ENCODE assay signal across 8 cellular contexts in the genomic region with DNA sequence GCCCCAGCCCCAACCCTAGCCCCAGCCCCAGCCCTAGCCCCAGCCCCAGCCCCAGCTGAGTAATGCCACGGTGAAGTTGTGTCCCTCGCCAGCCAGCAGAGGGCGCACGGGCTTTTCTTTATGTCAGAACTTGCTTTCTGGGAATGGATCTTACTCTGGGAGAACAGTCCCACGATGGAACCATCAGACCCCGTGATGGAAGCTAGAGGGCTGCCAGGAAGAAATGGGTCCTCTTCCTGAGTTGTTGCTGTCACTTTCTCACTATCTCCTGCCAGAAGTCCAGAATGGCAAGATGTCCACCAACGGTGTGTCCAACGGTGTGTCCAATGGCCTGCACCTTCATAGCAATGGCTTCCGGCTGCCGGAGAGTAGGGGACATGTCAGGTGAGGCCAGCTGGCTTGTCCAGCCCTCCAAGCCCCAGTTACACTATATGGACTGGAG.
A peak's percentile ranks its signal among the peaks of the same experiment; 100 is the strongest.
DNase-seq lines count a peak whose midpoint lies in the region; ATAC-seq lines count a peak whose summit lies in the region.

No MANE protein-coding gene starts in this region.

- DNase-seq in NOMO-1 (lab: John Stamatoyannopoulos, UW; ENCODE audit: unreplicated experiment in 2 of 2) (peak; percentile 2 to 24), NOMO-1 treated with dmso at 0.1 percent for 144 hours (lab: John Stamatoyannopoulos, UW; ENCODE audit: unreplicated experiment) (no peak), NCI-H446 treated with DMSO at 0.1 percent for 48 hours (lab: John Stamatoyannopoulos, UW) (peak; percentile 43), epidermal melanocyte (ENCODE audit: insufficient read length, low spot score) (peak; percentile 78)
- DNase-seq in activated CD8-positive, alpha-beta memory T cell treated with anti-CD3 and anti-CD28 coated beads, Interleukin-2, amount 50 U/mL, for 48 hours = peak; percentile 90
- peak; percentile 54 for DNase-seq in stimulated activated CD8-positive, alpha-beta memory T cell treated with anti-CD3 and anti-CD28 coated beads, Interleukin-4, amount 100 ng/mL, for 24 hours (ENCODE audit: low read depth)

- peaks cover 46% of the 10 kb centered on the region for H3K4me1 ChIP-seq in muscle layer of colon (ENCODE audit: insufficient read depth, low read length)

- no peak overlapping the region for H3K9ac ChIP-seq in muscle layer of colon (ENCODE audit: low read length)

- H3K4me3 ChIP-seq in muscle layer of colon (ENCODE audit: low read depth in 1 of 2, low read length in 2 of 2) = no peak overlapping the region

- ATAC-seq in HG03095 (IDR thresholded peaks at IDR 0.05; ENCODE audit: unreplicated experiment) = no peak

- H3K36me3 ChIP-seq in muscle layer of colon (ENCODE audit: insufficient read depth, low read length) = peaks cover 61% of the 10 kb centered on the region

- H3K27me3 ChIP-seq in muscle layer of colon (ENCODE audit: control insufficient read depth in 1 of 2, insufficient read depth in 2 of 2, low read length in 2 of 2) = no peaks in the 10 kb centered on the region

- no peaks in the 10 kb centered on the region for H3K9me3 ChIP-seq in muscle layer of colon (ENCODE audit: low read length)

- peak overlapping the region; percentile 49 for H3K27ac ChIP-seq in muscle layer of colon (ENCODE audit: low read depth, low read length)
